ENCODE assay signal across 1 cellular context in genomic region chr3:127775398-127776109, GRCh38.
A peak's percentile ranks its signal among the peaks of the same experiment; 100 is the strongest.
TF ChIP-seq lines count a peak whose summit lies in the region.

No MANE protein-coding gene starts in this region.

TF ChIP-seq in GM12878, 131 proteins besides CTCF, POLR2A, EP300 and RAD21 (continued from another document and continues in another):
- TF ChIP-seq, protein P1, sequence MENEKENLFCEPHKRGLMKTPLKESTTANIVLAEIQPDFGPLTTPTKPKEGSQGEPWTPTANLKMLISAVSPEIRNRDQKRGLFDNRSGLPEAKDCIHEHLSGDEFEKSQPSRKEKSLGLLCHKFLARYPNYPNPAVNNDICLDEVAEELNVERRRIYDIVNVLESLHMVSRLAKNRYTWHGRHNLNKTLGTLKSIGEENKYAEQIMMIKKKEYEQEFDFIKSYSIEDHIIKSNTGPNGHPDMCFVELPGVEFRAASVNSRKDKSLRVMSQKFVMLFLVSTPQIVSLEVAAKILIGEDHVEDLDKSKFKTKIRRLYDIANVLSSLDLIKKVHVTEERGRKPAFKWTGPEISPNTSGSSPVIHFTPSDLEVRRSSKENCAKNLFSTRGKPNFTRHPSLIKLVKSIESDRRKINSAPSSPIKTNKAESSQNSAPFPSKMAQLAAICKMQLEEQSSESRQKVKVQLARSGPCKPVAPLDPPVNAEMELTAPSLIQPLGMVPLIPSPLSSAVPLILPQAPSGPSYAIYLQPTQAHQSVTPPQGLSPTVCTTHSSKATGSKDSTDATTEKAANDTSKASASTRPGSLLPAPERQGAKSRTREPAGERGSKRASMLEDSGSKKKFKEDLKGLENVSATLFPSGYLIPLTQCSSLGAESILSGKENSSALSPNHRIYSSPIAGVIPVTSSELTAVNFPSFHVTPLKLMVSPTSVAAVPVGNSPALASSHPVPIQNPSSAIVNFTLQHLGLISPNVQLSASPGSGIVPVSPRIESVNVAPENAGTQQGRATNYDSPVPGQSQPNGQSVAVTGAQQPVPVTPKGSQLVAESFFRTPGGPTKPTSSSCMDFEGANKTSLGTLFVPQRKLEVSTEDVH (IDR thresholded peaks at IDR 0.05; ENCODE audit: low read depth, partially characterized antibody) = no peak
- TF ChIP-seq SMAD1 (IDR thresholded peaks at IDR 0.05; ENCODE audit: low read depth, partially characterized antibody) (no peak), CREB1 (IDR thresholded peaks at IDR 0.05; ENCODE audit: low read depth) (0 out of 2 replicates have a peak, but pooled peaks have one; percentile 8), CBFB (IDR thresholded peaks at IDR 0.05; ENCODE audit: low read depth) (peak; percentile 37; the same call in 1 of the 2 replicates), MYB (IDR thresholded peaks at IDR 0.05; ENCODE audit: borderline replicate concordance, low read depth, low read length) (no peak), FOXM1 (IDR thresholded peaks at IDR 0.05; ENCODE audit: low read depth, low read length) (peak; percentile 79), NR2C2 (IDR thresholded peaks at IDR 0.05; ENCODE audit: borderline replicate concordance, control insufficient read depth, insufficient read length, low read depth) (no peak), TCF12 (IDR thresholded peaks at IDR 0.05; ENCODE audit: low read depth, low read length) (peak; percentile 85), ZBED1 (IDR thresholded peaks at IDR 0.05; ENCODE audit: borderline replicate concordance) (no peak), CHD4 (IDR thresholded peaks at IDR 0.05) (no peak), ZNF274 (IDR thresholded peaks at IDR 0.05; ENCODE audit: insufficient read depth, insufficient read length) (no peak), BHLHE40 (IDR thresholded peaks at IDR 0.05; ENCODE audit: borderline replicate concordance in 1 of 2, low read depth in 2 of 2, low read length in 1 of 2) (peak in 1 of 2 experiments; percentile 67; a peak in 3 of 4 replicates), MTA3 (IDR thresholded peaks at IDR 0.05; ENCODE audit: borderline replicate concordance, low read length) (peak; percentile 60; the same call in 1 of the 2 replicates), SP1 (IDR thresholded peaks at IDR 0.05; ENCODE audit: low read depth, low read length) (no peak), CBX5 (IDR thresholded peaks at IDR 0.05; ENCODE audit: low read depth) (no peak), ZNF622 (IDR thresholded peaks at IDR 0.05) (no peak), HCFC1 (IDR thresholded peaks at IDR 0.05; ENCODE audit: low read length) (no peak), LARP7 (IDR thresholded peaks at IDR 0.05) (no peak), HDAC2 (IDR thresholded peaks at IDR 0.05) (no peak), ZZZ3 (IDR thresholded peaks at IDR 0.05; ENCODE audit: control insufficient read depth, insufficient read length, low read depth) (no peak), KDM1A (IDR thresholded peaks at IDR 0.05; ENCODE audit: borderline replicate concordance) (no peak), KLF5 (IDR thresholded peaks at IDR 0.05; ENCODE audit: partially characterized antibody) (no peak), RBBP5 (conservative IDR thresholded peaks at IDR 0.05) (no peak), FOS (IDR thresholded peaks at IDR 0.05; ENCODE audit: borderline replicate concordance, extremely low read depth, insufficient read length) (no peak), FOXK2 (IDR thresholded peaks at IDR 0.05) (no peak), JUND (IDR thresholded peaks at IDR 0.05; ENCODE audit: low read depth, low read length) (no peak), RAD51 (IDR thresholded peaks at IDR 0.05) (no peak), MTA2 (IDR thresholded peaks at IDR 0.05; ENCODE audit: low read depth) (peak; percentile 45; the same call in 1 of the 2 replicates), SIX5 (IDR thresholded peaks at IDR 0.05; ENCODE audit: low read depth, low read length, severe bottlenecking) (no peak), SMAD5 (IDR thresholded peaks at IDR 0.05; ENCODE audit: low read depth) (no peak), PRDM15 (CRISPR knock-in tag; IDR thresholded peaks at IDR 0.05) (no peak), SUPT20H (IDR thresholded peaks at IDR 0.05; ENCODE audit: borderline replicate concordance, control insufficient read depth, low read depth, low read length) (no peak), MEF2A (IDR thresholded peaks at IDR 0.05; ENCODE audit: insufficient read depth, low read depth, low read length) (peak; percentile 59; the same call in 1 of the 2 replicates), IRF4 (IDR thresholded peaks at IDR 0.05; ENCODE audit: low read depth, low read length) (no peak), ATF3 (IDR thresholded peaks at IDR 0.05; ENCODE audit: borderline replicate concordance, extremely low read depth, low read depth, low read length) (no peak), GATAD2B (conservative IDR thresholded peaks at IDR 0.05; ENCODE audit: low read depth) (peak; percentile 67; the same call in 1 of the 2 replicates), HDAC6 (IDR thresholded peaks at IDR 0.05; ENCODE audit: unreplicated experiment) (no peak), ZNF217 (IDR thresholded peaks at IDR 0.05) (0 out of 2 replicates have a peak, but pooled peaks have one; percentile 33), TCF3 (IDR thresholded peaks at IDR 0.05; ENCODE audit: borderline replicate concordance, insufficient read depth, low read depth, low read length) (peak; percentile 79; the same call in 1 of the 2 replicates), YBX1 (IDR thresholded peaks at IDR 0.05) (no peak), EGR1 (IDR thresholded peaks at IDR 0.05; ENCODE audit: borderline replicate concordance in 1 of 2, low read depth in 2 of 2, low read length in 2 of 2) (peak in 1 of 2 experiments; percentile 30; a peak in 1 of 3 replicates), DPF2 (IDR thresholded peaks at IDR 0.05) (peak; percentile 69)
- TF ChIP-seq, protein P2, sequence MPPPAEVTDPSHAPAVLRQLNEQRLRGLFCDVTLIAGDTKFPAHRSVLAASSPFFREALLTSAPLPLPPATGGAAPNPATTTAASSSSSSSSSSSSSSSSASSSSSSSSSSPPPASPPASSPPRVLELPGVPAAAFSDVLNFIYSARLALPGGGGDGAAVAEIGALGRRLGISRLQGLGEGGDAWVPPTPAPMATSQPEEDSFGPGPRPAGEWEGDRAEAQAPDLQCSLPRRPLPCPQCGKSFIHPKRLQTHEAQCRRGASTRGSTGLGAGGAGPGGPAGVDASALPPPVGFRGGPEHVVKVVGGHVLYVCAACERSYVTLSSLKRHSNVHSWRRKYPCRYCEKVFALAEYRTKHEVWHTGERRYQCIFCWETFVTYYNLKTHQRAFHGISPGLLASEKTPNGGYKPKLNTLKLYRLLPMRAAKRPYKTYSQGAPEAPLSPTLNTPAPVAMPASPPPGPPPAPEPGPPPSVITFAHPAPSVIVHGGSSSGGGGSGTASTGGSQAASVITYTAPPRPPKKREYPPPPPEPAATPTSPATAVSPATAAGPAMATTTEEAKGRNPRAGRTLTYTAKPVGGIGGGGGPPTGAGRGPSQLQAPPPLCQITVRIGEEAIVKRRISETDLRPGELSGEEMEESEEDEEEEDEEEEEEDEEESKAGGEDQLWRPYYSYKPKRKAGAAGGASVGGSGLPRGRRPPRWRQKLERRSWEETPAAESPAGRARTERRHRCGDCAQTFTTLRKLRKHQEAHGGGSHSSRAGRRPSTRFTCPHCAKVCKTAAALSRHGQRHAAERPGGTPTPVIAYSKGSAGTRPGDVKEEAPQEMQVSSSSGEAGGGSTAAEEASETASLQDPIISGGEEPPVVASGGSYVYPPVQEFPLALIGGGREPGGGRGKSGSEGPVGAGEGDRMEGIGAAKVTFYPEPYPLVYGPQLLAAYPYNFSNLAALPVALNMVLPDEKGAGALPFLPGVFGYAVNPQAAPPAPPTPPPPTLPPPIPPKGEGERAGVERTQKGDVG (CRISPR knock-in tag; IDR thresholded peaks at IDR 0.05) = no peak
- TF ChIP-seq, protein P3, sequence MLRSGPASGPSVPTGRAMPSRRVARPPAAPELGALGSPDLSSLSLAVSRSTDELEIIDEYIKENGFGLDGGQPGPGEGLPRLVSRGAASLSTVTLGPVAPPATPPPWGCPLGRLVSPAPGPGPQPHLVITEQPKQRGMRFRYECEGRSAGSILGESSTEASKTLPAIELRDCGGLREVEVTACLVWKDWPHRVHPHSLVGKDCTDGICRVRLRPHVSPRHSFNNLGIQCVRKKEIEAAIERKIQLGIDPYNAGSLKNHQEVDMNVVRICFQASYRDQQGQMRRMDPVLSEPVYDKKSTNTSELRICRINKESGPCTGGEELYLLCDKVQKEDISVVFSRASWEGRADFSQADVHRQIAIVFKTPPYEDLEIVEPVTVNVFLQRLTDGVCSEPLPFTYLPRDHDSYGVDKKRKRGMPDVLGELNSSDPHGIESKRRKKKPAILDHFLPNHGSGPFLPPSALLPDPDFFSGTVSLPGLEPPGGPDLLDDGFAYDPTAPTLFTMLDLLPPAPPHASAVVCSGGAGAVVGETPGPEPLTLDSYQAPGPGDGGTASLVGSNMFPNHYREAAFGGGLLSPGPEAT (IDR thresholded peaks at IDR 0.05; ENCODE audit: low read depth) = peak; percentile 84
- TF ChIP-seq, protein P4, sequence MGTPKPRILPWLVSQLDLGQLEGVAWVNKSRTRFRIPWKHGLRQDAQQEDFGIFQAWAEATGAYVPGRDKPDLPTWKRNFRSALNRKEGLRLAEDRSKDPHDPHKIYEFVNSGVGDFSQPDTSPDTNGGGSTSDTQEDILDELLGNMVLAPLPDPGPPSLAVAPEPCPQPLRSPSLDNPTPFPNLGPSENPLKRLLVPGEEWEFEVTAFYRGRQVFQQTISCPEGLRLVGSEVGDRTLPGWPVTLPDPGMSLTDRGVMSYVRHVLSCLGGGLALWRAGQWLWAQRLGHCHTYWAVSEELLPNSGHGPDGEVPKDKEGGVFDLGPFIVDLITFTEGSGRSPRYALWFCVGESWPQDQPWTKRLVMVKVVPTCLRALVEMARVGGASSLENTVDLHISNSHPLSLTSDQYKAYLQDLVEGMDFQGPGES (IDR thresholded peaks at IDR 0.05) = no peak
- TF ChIP-seq, protein P5, sequence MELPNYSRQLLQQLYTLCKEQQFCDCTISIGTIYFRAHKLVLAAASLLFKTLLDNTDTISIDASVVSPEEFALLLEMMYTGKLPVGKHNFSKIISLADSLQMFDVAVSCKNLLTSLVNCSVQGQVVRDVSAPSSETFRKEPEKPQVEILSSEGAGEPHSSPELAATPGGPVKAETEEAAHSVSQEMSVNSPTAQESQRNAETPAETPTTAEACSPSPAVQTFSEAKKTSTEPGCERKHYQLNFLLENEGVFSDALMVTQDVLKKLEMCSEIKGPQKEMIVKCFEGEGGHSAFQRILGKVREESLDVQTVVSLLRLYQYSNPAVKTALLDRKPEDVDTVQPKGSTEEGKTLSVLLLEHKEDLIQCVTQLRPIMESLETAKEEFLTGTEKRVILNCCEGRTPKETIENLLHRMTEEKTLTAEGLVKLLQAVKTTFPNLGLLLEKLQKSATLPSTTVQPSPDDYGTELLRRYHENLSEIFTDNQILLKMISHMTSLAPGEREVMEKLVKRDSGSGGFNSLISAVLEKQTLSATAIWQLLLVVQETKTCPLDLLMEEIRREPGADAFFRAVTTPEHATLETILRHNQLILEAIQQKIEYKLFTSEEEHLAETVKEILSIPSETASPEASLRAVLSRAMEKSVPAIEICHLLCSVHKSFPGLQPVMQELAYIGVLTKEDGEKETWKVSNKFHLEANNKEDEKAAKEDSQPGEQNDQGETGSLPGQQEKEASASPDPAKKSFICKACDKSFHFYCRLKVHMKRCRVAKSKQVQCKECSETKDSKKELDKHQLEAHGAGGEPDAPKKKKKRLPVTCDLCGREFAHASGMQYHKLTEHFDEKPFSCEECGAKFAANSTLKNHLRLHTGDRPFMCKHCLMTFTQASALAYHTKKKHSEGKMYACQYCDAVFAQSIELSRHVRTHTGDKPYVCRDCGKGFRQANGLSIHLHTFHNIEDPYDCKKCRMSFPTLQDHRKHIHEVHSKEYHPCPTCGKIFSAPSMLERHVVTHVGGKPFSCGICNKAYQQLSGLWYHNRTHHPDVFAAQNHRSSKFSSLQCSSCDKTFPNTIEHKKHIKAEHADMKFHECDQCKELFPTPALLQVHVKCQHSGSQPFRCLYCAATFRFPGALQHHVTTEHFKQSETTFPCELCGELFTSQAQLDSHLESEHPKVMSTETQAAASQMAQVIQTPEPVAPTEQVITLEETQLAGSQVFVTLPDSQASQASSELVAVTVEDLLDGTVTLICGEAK (IDR thresholded peaks at IDR 0.05; ENCODE audit: borderline replicate concordance) = no peak
- TF ChIP-seq, protein P6, sequence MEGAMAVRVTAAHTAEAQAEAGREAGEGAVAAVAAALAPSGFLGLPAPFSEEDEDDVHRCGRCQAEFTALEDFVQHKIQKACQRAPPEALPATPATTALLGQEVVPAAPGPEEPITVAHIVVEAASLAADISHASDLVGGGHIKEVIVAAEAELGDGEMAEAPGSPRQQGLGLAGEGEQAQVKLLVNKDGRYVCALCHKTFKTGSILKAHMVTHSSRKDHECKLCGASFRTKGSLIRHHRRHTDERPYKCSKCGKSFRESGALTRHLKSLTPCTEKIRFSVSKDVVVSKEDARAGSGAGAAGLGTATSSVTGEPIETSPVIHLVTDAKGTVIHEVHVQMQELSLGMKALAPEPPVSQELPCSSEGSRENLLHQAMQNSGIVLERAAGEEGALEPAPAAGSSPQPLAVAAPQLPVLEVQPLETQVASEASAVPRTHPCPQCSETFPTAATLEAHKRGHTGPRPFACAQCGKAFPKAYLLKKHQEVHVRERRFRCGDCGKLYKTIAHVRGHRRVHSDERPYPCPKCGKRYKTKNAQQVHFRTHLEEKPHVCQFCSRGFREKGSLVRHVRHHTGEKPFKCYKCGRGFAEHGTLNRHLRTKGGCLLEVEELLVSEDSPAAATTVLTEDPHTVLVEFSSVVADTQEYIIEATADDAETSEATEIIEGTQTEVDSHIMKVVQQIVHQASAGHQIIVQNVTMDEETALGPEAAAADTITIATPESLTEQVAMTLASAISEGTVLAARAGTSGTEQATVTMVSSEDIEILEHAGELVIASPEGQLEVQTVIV (IDR thresholded peaks at IDR 0.05; ENCODE audit: borderline replicate concordance, partially characterized antibody) = no peak
